In genomic region chr3:37859354-37859753, GRCh38 we compare ENCODE assay signal across 17 cellular contexts. TPM values are rescaled to one million over a fixed set of nuclear protein-coding genes. Genes with fewer than 3 reads are reported as not detected.
DNase-seq lines count a peak whose midpoint lies in the region; ATAC-seq and TF ChIP-seq lines count a peak whose summit lies in the region.
"Had no signal": no experiment of that assay in that cellular context is flagged by ENCODE, and none has a peak within 500 bp of the region (broad histone marks: within the 10 kb centered on the region; RNA-seq: fewer than 3 reads in every experiment).

No MANE protein-coding gene starts in this region.

- H3K4me1 ChIP-seq in GM23338 (ENCODE audit: insufficient read depth) (peaks cover 18% of the 10 kb centered on the region), mammary epithelial cell (ENCODE audit: insufficient read depth, low read length) (peaks cover 53% of the 10 kb centered on the region), tibial artery (peaks cover 0 to 45% (median 30%) of the 10 kb centered on the region in 4 donors)

- H4K20me1 ChIP-seq in GM23338 (replicated peaks; ENCODE audit: insufficient read depth), result no peaks in the 10 kb centered on the region
- no peaks in the 10 kb centered on the region for H4K20me1 ChIP-seq in mammary epithelial cell (ENCODE audit: insufficient read depth, low read length)

- CTCF ChIA-PET in mammary epithelial cell (lab: Charles Lee; ENCODE audit: low non-redundant PET), result no interaction called here

- 36% methylated on average over 2 of the region's 2 CpGs for WGBS in mammary epithelial cell (ENCODE audit: low coverage, missing lambda C conversion rate)

- peaks cover 21% of the 10 kb centered on the region for H3K79me2 ChIP-seq in GM23338 (replicated peaks; ENCODE audit: insufficient read depth)
- H3K79me2 ChIP-seq in mammary epithelial cell (ENCODE audit: insufficient read depth, low read length), result peaks cover 55% of the 10 kb centered on the region

- ATAC-seq in GM23338, result no peak
- no peak for ATAC-seq in GM18520 (IDR thresholded peaks at IDR 0.05; ENCODE audit: unreplicated experiment)
- no peak for ATAC-seq in GM21423 (IDR thresholded peaks at IDR 0.05; ENCODE audit: unreplicated experiment)
- ATAC-seq: stimulated activated memory B cell treated with anti-CD40 and anti-IgM and Interleukin-4, amounts not matched to agents 10 μg/mL and 1 μg/mL and 100 μg/mL, for 72 hours had no signal

- peaks cover 11% of the 10 kb centered on the region for H3K27me3 ChIP-seq in GM23338 (ENCODE audit: insufficient read depth)
- no peaks in the 10 kb centered on the region for H3K27me3 ChIP-seq in mammary epithelial cell (ENCODE audit: insufficient read depth, low read length)
- no peaks in the 10 kb centered on the region for H3K27me3 ChIP-seq in tibial artery
- H3K27me3 ChIP-seq: BE2C, cardiac muscle cell had no signal

- no TSS peak for BruUV-seq in mammary epithelial cell (replicated peaks; lab: Mats Ljungman, UMichigan)

- TF ChIP-seq CTCF in GM23338 (conservative IDR thresholded peaks at IDR 0.05; ENCODE audit: low read depth in 2 of 2), result no peak
- TF ChIP-seq CTCF in mammary epithelial cell (conservative IDR thresholded peaks at IDR 0.05 in 1 of 2, IDR thresholded peaks at IDR 0.05 in 1 of 2; ENCODE audit: extremely low read depth in 1 of 2, insufficient read depth in 1 of 2, low read depth in 1 of 2, low read length in 2 of 2), result no peak
- TF ChIP-seq CTCF in neural crest cell (conservative IDR thresholded peaks at IDR 0.05), result no peak
- TF ChIP-seq CTCF in tibial artery (IDR thresholded peaks at IDR 0.05), result no peak

- H3K9me3 Mint-ChIP-seq in GM23338 (peaks cover 5% of the 10 kb centered on the region; the same call in 2 of the 3 replicates), neural crest cell (no peaks in the 10 kb centered on the region)
- H3K9me3 Mint-ChIP-seq: activated naive CD8-positive, alpha-beta T cell treated with anti-CD3 and anti-CD28 coated beads for 36 hours; stimulated activated memory B cell treated with anti-CD40 and anti-IgM and Interleukin-4, amounts not matched to agents 10 μg/mL and 1 μg/mL and 100 μg/mL, for 72 hours had no signal

- dilution Hi-C loops in mammary epithelial cell (cut with HindIII; ENCODE audit: low sequenced_read_pairs), result no loop called here

- DNase-seq in GM23338 (ENCODE audit: low spot score) (no peak), mammary epithelial cell (no peak), neural crest cell (ENCODE audit: low read depth, low spot score) (no peak), tibial artery (no peak), HPDE6-E6E7 (ENCODE audit: extremely low spot score) (no peak)
- DNase-seq: activated CD4-positive, alpha-beta T cell treated with anti-CD3 and anti-CD28 coated beads, Interleukin-2, amount 50 U/mL, for 1 hour; activated naive CD8-positive, alpha-beta T cell treated with anti-CD3 and anti-CD28 coated beads for 36 hours; BE2C; DMS153; effector CD8-positive, alpha-beta T cell; NCI-H1694 treated with DMSO at 0.1 percent for 48 hours; NCI-H510A; occipital lobe had no signal

- H3K9me2 ChIP-seq in GM23338 (ENCODE audit: insufficient read depth), result no peaks in the 10 kb centered on the region; the same call in 1 of the 2 replicates

- H3K36me3 Mint-ChIP-seq in GM23338 (ENCODE audit: low read depth) (peaks cover 5% of the 10 kb centered on the region; the same call in 2 of the 3 replicates), neural crest cell (ENCODE audit: low read depth) (peaks cover 4% of the 10 kb centered on the region)
- H3K36me3 Mint-ChIP-seq: activated naive CD8-positive, alpha-beta T cell treated with anti-CD3 and anti-CD28 coated beads for 36 hours; stimulated activated memory B cell treated with anti-CD40 and anti-IgM and Interleukin-4, amounts not matched to agents 10 μg/mL and 1 μg/mL and 100 μg/mL, for 72 hours had no signal

- no peaks in the 10 kb centered on the region for H3K9me3 ChIP-seq in mammary epithelial cell (replicated peaks; ENCODE audit: insufficient read depth, low read length)
- no peaks in the 10 kb centered on the region for H3K9me3 ChIP-seq in tibial artery

- H3K27me3 Mint-ChIP-seq in GM23338 (ENCODE audit: insufficient read depth, low read depth, poor library complexity) (peaks cover 32% of the 10 kb centered on the region), neural crest cell (ENCODE audit: low read depth) (no peaks in the 10 kb centered on the region)

- intact Hi-C loops in mammary epithelial cell (cut with micrococcal nuclease) (loop anchor here (5.0 kb wide), 1 partner anchor 258 kb away; no protein-coding TSS in a partner anchor), tibial artery (cut with DNase I; ENCODE audit: low total_unique reads) (loop anchor here (10.0 kb wide), 2 partner anchors 145 to 305 kb away; partner anchors contain the start of gene OXSR1)

- no peaks in the 10 kb centered on the region for H3F3A ChIP-seq in GM23338 (replicated peaks; ENCODE audit: low read depth)

- H2AFZ ChIP-seq in GM23338, result no peak overlapping the region
- no peak overlapping the region for H2AFZ ChIP-seq in mammary epithelial cell (ENCODE audit: low read depth, low read length)

- in situ Hi-C loops in mammary epithelial cell (cut with MboI; ENCODE audit: low sequenced_read_pairs in 2 of 2), result loop anchor here (5.0 kb wide), 2 partner anchors 98 to 103 kb away; no protein-coding TSS in a partner anchor

- H3K4me3 Mint-ChIP-seq in GM23338 (no peak overlapping the region), neural crest cell (peak overlapping the region; percentile 78)

- H3K27ac Mint-ChIP-seq in GM23338 (no peak overlapping the region), neural crest cell (ENCODE audit: unreplicated experiment) (no peak overlapping the region)
- H3K27ac Mint-ChIP-seq: activated naive CD8-positive, alpha-beta T cell treated with anti-CD3 and anti-CD28 coated beads for 36 hours; stimulated activated memory B cell treated with anti-CD40 and anti-IgM and Interleukin-4, amounts not matched to agents 10 μg/mL and 1 μg/mL and 100 μg/mL, for 72 hours had no signal

- no peak overlapping the region for H3K9ac ChIP-seq in mammary epithelial cell (ENCODE audit: insufficient read depth, low read length)

- 0 out of 2 replicates have a peak overlapping the region, but pooled peaks have one; percentile 72 for H3K4me2 ChIP-seq in GM23338
- H3K4me2 ChIP-seq in mammary epithelial cell (ENCODE audit: insufficient read depth, low read depth, low read length), result peak overlapping the region; percentile 79

- H3K4me1 Mint-ChIP-seq in GM23338, result peaks cover 19% of the 10 kb centered on the region
- H3K4me1 Mint-ChIP-seq in neural crest cell, result peaks cover 44% of the 10 kb centered on the region

- H3K4me3 ChIP-seq in GM23338, result no peak overlapping the region
- H3K4me3 ChIP-seq in mammary epithelial cell (replicated peaks in 1 of 3; ENCODE audit: insufficient read depth in 1 of 3, low read depth in 2 of 3, low read length in 3 of 3), result no peak overlapping the region
- no peak overlapping the region for H3K4me3 ChIP-seq in tibial artery
- H3K4me3 ChIP-seq: cardiac muscle cell had no signal

- H3K27ac ChIP-seq in GM23338 (ENCODE audit: low read depth) (no peak overlapping the region), mammary epithelial cell (ENCODE audit: insufficient read depth, low read depth, low read length) (no peak overlapping the region), tibial artery (peak overlapping the region; percentile 92 to 94)
- H3K27ac ChIP-seq: cardiac muscle cell had no signal

- no peaks in the 10 kb centered on the region for H3K36me3 ChIP-seq in GM23338 (ENCODE audit: insufficient read depth)
- no peaks in the 10 kb centered on the region for H3K36me3 ChIP-seq in mammary epithelial cell (ENCODE audit: insufficient read depth, low read length)
- H3K36me3 ChIP-seq in tibial artery, result no peaks in the 10 kb centered on the region
- H3K36me3 ChIP-seq: BE2C, cardiac muscle cell had no signal

TF ChIP-seq in GM23338, 12 proteins besides CTCF, POLR2A, EP300 and RAD21:
- TF ChIP-seq EZH2phosphoT487 (IDR thresholded peaks at IDR 0.05; ENCODE audit: unreplicated experiment) (no peak), JUNB (IDR thresholded peaks at IDR 0.05; ENCODE audit: unreplicated experiment) (no peak), ZNF114 (CRISPR knock-in tag; IDR thresholded peaks at IDR 0.05) (no peak)

RNA-seq across cellular contexts. Expression of gene CTDSPL, which starts 2.3 kb away (rescaled TPM):
- total RNA-seq in GM23338 (2014; rRNA removed; shearing (Covaris generic)), result 41.2 and 42.0 TPM in 2 replicates
- polyA plus RNA-seq in GM23338 (2016; fragmentation: Nextera tagmentation; extraction: Ambion mirVana) (23.2 and 23.8 TPM in 2 replicates), mammary epithelial cell (86.8 TPM)
- total RNA-seq in mammary epithelial cell (10 to 100 TPM; 65.3 to 81.7 TPM), neural crest cell (36.8 and 42.2 TPM in 2 replicates)
- 149 TPM for polyA minus RNA-seq in mammary epithelial cell

Comparison
In these comparisons a context has a peak if more than half of its experiments do, and no peak if none do; other contexts are left out.
1. H3K27ac ChIP-seq: peak in tibial artery (2 of 2); none in GM23338 (single experiment) and mammary epithelial cell (single experiment).